ENCODE assay signal across 28 cellular contexts in genomic region chr3:117919611-117920010, GRCh38.
"Had no signal": no experiment of that assay in that cellular context is flagged by ENCODE, and none has a peak within 500 bp of the region (broad histone marks: within the 10 kb centered on the region; RNA-seq: fewer than 3 reads in every experiment).

No MANE protein-coding gene starts in this region.

- H3K27me3 Mint-ChIP-seq: activated CD4-positive, alpha-beta T cell treated with anti-CD3 and anti-CD28 coated beads, Interleukin-2, amount 10 ng/mL, durations not matched to agents 24 days and 14 days; activated T-cell treated with anti-CD3 and anti-CD28 coated beads, Interleukin-2, amount 50 U/mL, for 24 hours had no signal

- H3K36me3 Mint-ChIP-seq: activated naive CD4-positive, alpha-beta T cell treated with anti-CD3 and anti-CD28 coated beads, Interleukin-2, amount 50 U/mL, for 72 hours had no signal

- H3K4me3 Mint-ChIP-seq: activated CD4-positive, alpha-beta T cell treated with anti-CD3 and anti-CD28 coated beads, Interleukin-2, amount 10 ng/mL, durations not matched to agents 24 days and 14 days; activated CD8-positive, alpha-beta T cell treated with anti-CD3 and anti-CD28 coated beads, Interleukin-2, amount 10 ng/mL, durations not matched to agents 7 days and 5 days; activated naive CD4-positive, alpha-beta T cell treated with anti-CD3 and anti-CD28 coated beads for 36 hours; activated T-cell treated with anti-CD3 and anti-CD28 coated beads, Interleukin-2, amount 50 U/mL, for 24 hours had no signal

- H3K27me3 ChIP-seq: adrenal gland, body of pancreas, colonic mucosa, SJCRH30 had no signal

- ATAC-seq: activated CD8-positive, alpha-beta T cell treated with anti-CD3 and anti-CD28 coated beads, Interleukin-2, amount 10 ng/mL, durations not matched to agents 7 days and 5 days; activated naive CD4-positive, alpha-beta T cell treated with anti-CD3 and anti-CD28 coated beads, Interleukin-2, amount 50 U/mL, for 72 hours; body of pancreas; Panc1 had no signal

- H3K27ac ChIP-seq: adrenal gland, body of pancreas, colonic mucosa, SJCRH30, SK-N-MC had no signal

- H3K9me3 ChIP-seq: adrenal gland, body of pancreas, colonic mucosa, SJCRH30 had no signal

- H3K27ac Mint-ChIP-seq: activated CD4-positive, alpha-beta T cell treated with anti-CD3 and anti-CD28 coated beads, Interleukin-2, amount 10 ng/mL, durations not matched to agents 24 days and 14 days; activated CD8-positive, alpha-beta T cell treated with anti-CD3 and anti-CD28 coated beads, Interleukin-2, amount 10 ng/mL, durations not matched to agents 7 days and 5 days; activated naive CD4-positive, alpha-beta T cell treated with anti-CD3 and anti-CD28 coated beads for 36 hours; activated naive CD4-positive, alpha-beta T cell treated with anti-CD3 and anti-CD28 coated beads, Interleukin-2, amount 50 U/mL, for 72 hours; activated T-cell treated with anti-CD3 and anti-CD28 coated beads, Interleukin-2, amount 50 U/mL, for 24 hours; activated T-helper 2 cell treated with anti-CD3 and anti-CD28 coated beads, Interferon-gamma antibody, Interleukin-2, Interleukin-4, amounts not matched to agents 10 μg/mL and 5 μg/mL and 100 μg/mL, durations not matched to agents 14 hours and 24 hours and 36 hours had no signal

- H3K4me1 ChIP-seq: body of pancreas, colonic mucosa, SJCRH30 had no signal

- DNase-seq: activated CD4-positive, alpha-beta T cell treated with anti-CD3 and anti-CD28 coated beads, Interleukin-2, amount 10 ng/mL, durations not matched to agents 24 days and 14 days; activated CD4-positive, alpha-beta T cell treated with anti-CD3 and anti-CD28 coated beads, Interleukin-2, amount 50 U/mL, for 4 hours; activated CD8-positive, alpha-beta T cell treated with anti-CD3 and anti-CD28 coated beads, Interleukin-2, amount 10 ng/mL, durations not matched to agents 7 days and 5 days; activated gamma-delta T cell; activated naive CD4-positive, alpha-beta T cell treated with anti-CD3 and anti-CD28 coated beads for 36 hours; activated T-cell treated with anti-CD3 and anti-CD28 coated beads, Interleukin-2, amount 50 U/mL, for 24 hours; adrenal gland; body of pancreas; colonic mucosa; Karpas-422; MV-4-11; NCI-H1092; NCI-H146; NCI-H1930; NCI-H2081 treated with DMSO at 0.1 percent for 48 hours; NCI-H345; NCI-H510A treated with DMSO at 0.1 percent for 48 hours; NCI-H526 treated with DMSO at 0.1 percent for 48 hours; NCI-H774; SHP77; SJCRH30; T1000 had no signal

- FAIRE-seq: astrocyte, bronchial epithelial cell had no signal

- H3K4me3 ChIP-seq: adrenal gland, body of pancreas, colonic mucosa, SJCRH30, SK-N-MC had no signal

- H3K36me3 ChIP-seq: adrenal gland, colonic mucosa, SJCRH30 had no signal

- H3K4me1 Mint-ChIP-seq: activated CD4-positive, alpha-beta T cell treated with anti-CD3 and anti-CD28 coated beads, Interleukin-2, amount 10 ng/mL, durations not matched to agents 24 days and 14 days had no signal

- H3K9me3 Mint-ChIP-seq: activated CD4-positive, alpha-beta T cell treated with anti-CD3 and anti-CD28 coated beads, Interleukin-2, amount 10 ng/mL, durations not matched to agents 24 days and 14 days; activated naive CD4-positive, alpha-beta T cell treated with anti-CD3 and anti-CD28 coated beads for 36 hours; activated naive CD4-positive, alpha-beta T cell treated with anti-CD3 and anti-CD28 coated beads, Interleukin-2, amount 50 U/mL, for 72 hours; activated T-cell treated with anti-CD3 and anti-CD28 coated beads, Interleukin-2, amount 50 U/mL, for 24 hours; activated T-helper 2 cell treated with anti-CD3 and anti-CD28 coated beads, Interferon-gamma antibody, Interleukin-2, Interleukin-4, amounts not matched to agents 10 μg/mL and 5 μg/mL and 100 μg/mL, durations not matched to agents 14 hours and 24 hours and 36 hours had no signal
